ENCODE assay signal across 18 cellular contexts in the genomic region with DNA sequence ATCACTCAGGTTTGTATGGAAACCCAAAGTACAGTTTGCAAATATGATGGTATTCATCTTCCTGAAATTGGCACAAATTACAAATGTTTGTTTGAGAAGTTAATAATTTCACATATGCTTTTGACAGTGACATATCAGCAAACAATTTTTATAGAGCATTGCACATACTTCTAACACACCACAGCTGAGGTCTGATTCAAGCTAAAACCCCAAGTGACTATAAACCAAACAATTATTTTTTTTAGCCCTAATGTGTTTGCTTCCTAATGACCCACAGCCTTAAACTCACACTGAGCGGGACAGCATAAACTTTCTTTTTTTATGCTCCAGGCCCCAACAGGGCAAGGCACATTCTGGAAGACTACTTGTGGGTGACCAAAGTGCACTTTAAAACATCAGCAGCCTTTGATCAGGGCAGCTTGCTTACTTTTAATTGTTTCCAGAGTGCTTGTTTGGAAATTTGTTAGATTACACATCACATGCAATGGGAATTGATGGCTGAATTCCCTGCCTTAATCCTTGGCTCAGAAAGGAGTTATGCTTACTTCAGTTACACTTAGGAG.
DNase-seq lines count a peak whose midpoint lies in the region; ATAC-seq and TF ChIP-seq lines count a peak whose summit lies in the region.
"Had no signal": no experiment of that assay in that cellular context is flagged by ENCODE, and none has a peak within 500 bp of the region (broad histone marks: within the 10 kb centered on the region; RNA-seq: fewer than 3 reads in every experiment).

No MANE protein-coding gene starts in this region.

- H3K36me3 ChIP-seq in PC-3 (ENCODE audit: low read depth, low read length), result no peaks in the 10 kb centered on the region
- H3K36me3 ChIP-seq in osteoblast (ENCODE audit: insufficient read depth, low read length), result no peaks in the 10 kb centered on the region
- H3K36me3 ChIP-seq in Caco-2 (ENCODE audit: control insufficient read depth, insufficient read depth, low read length), result no peaks in the 10 kb centered on the region
- H3K36me3 ChIP-seq in MM.1S (replicated peaks; ENCODE audit: insufficient read depth, low read length), result no peaks in the 10 kb centered on the region
- H3K36me3 ChIP-seq: esophagus squamous epithelium, WERI-Rb-1 had no signal

- H3K9me3 Mint-ChIP-seq in Caco-2 (ENCODE audit: unreplicated experiment), result no peaks in the 10 kb centered on the region

- DNase-seq in Daoy (ENCODE audit: low read depth) (peak; percentile 11), PC-3 (peak; percentile 79), foreskin fibroblast (peak; percentile 61 to 69), osteoblast (ENCODE audit: insufficient read length, low spot score, missing footprints) (peak; percentile 36), amygdala (lab: John Stamatoyannopoulos, UW) (no peak), Caco-2 (no peak), MM.1S (no peak), NCI-H1694 (lab: John Stamatoyannopoulos, UW) (no peak)
- DNase-seq: esophagus squamous epithelium; Kasumi-1; NCI-H2081; stimulated activated CD4-positive, alpha-beta T cell treated with anti-CD3 and anti-CD28 coated beads, Interleukin-4, amount 100 ng/mL, for 4 hours; stimulated activated naive CD4-positive, alpha-beta T cell; WERI-Rb-1 had no signal

- no TSS peak for BruUV-seq in PC-3 (replicated peaks; lab: Mats Ljungman, UMichigan)
- no TSS peak for BruUV-seq in Caco-2 (replicated peaks; lab: Mats Ljungman, UMichigan)

- H3K27me3 ChIP-seq in PC-3 (ENCODE audit: low read length) (no peaks in the 10 kb centered on the region), osteoblast (ENCODE audit: insufficient read depth, low read length) (no peaks in the 10 kb centered on the region), Caco-2 (replicated peaks; ENCODE audit: control insufficient read depth, insufficient read depth, low read length) (no peaks in the 10 kb centered on the region), MM.1S (replicated peaks; ENCODE audit: insufficient read depth, low read length) (no peaks in the 10 kb centered on the region)
- H3K27me3 ChIP-seq: esophagus squamous epithelium had no signal

- no peaks in the 10 kb centered on the region for H3K36me3 Mint-ChIP-seq in Caco-2 (ENCODE audit: insufficient read depth, unreplicated experiment)
- H3K36me3 Mint-ChIP-seq: activated naive CD8-positive, alpha-beta T cell had no signal

- peak overlapping the region; percentile 85 for H3K27ac ChIP-seq in PC-3 (ENCODE audit: low read length)
- peak overlapping the region; percentile 70 for H3K27ac ChIP-seq in osteoblast (ENCODE audit: low read depth, low read length)
- no peak overlapping the region for H3K27ac ChIP-seq in MM.1S (ENCODE audit: low read length)
- H3K27ac ChIP-seq: C4-2B, HL-60, WERI-Rb-1 had no signal

- no peaks in the 10 kb centered on the region for H3K27me3 Mint-ChIP-seq in Caco-2 (ENCODE audit: insufficient read depth, unreplicated experiment)
- H3K27me3 Mint-ChIP-seq: activated naive CD8-positive, alpha-beta T cell had no signal

- intact Hi-C loops in PC-3 (cut with micrococcal nuclease), result loop anchor here (1.0 to 10.0 kb wide), 2 partner anchors 27 to 86 kb away; no protein-coding TSS in a partner anchor
- intact Hi-C loops in Caco-2 (cut with micrococcal nuclease; ENCODE audit: unreplicated experiment), result no loop called here

- no peak overlapping the region for H3K4me3 ChIP-seq in PC-3 (ENCODE audit: low read length)
- H3K4me3 ChIP-seq in foreskin fibroblast (ENCODE audit: low read depth in 1 of 2, low read length in 2 of 2), result no peak overlapping the region
- H3K4me3 ChIP-seq in osteoblast (ENCODE audit: insufficient read depth, low read length), result no peak overlapping the region
- no peak overlapping the region for H3K4me3 ChIP-seq in Caco-2 (ENCODE audit: low read depth, low read length)
- H3K4me3 ChIP-seq in MM.1S (ENCODE audit: low read length), result no peak overlapping the region
- H3K4me3 ChIP-seq: esophagus squamous epithelium had no signal

- no peak overlapping the region for H3K27ac Mint-ChIP-seq in Caco-2 (ENCODE audit: unreplicated experiment)
- H3K27ac Mint-ChIP-seq: activated naive CD8-positive, alpha-beta T cell had no signal

- CTCF ChIA-PET in PC-3 (lab: Charles Lee) (no interaction called here), Caco-2 (lab: Charles Lee) (no interaction called here)

- no peak overlapping the region for H2AFZ ChIP-seq in PC-3 (ENCODE audit: low read length)
- peak overlapping the region; percentile 4 for H2AFZ ChIP-seq in osteoblast (ENCODE audit: low read length)
- H2AFZ ChIP-seq in MM.1S (ENCODE audit: low read length), result no peak overlapping the region

- H3K4me1 ChIP-seq in PC-3 (ENCODE audit: insufficient read depth, low read length), result peaks cover 25% of the 10 kb centered on the region
- H3K4me1 ChIP-seq in osteoblast (ENCODE audit: insufficient read depth, low read length), result peaks cover 9% of the 10 kb centered on the region
- H3K4me1 ChIP-seq in Caco-2, result no peaks in the 10 kb centered on the region
- H3K4me1 ChIP-seq in MM.1S (ENCODE audit: low read length), result no peaks in the 10 kb centered on the region
- H3K4me1 ChIP-seq: esophagus squamous epithelium had no signal

- H3K79me2 ChIP-seq in PC-3 (ENCODE audit: low read length), result no peaks in the 10 kb centered on the region
- H3K79me2 ChIP-seq in osteoblast (ENCODE audit: insufficient read depth, low read length), result no peaks in the 10 kb centered on the region
- no peaks in the 10 kb centered on the region for H3K79me2 ChIP-seq in MM.1S (ENCODE audit: low read length)

- no peak overlapping the region for H3K4me3 Mint-ChIP-seq in Caco-2 (ENCODE audit: unreplicated experiment)
- H3K4me3 Mint-ChIP-seq: activated naive CD8-positive, alpha-beta T cell had no signal

- H3K9ac ChIP-seq in PC-3 (ENCODE audit: low read length) (peak overlapping the region; percentile 19; the same call in 1 of the 2 replicates), MM.1S (ENCODE audit: low read length) (no peak overlapping the region)

- H3K4me1 Mint-ChIP-seq in Caco-2 (ENCODE audit: low read depth, unreplicated experiment), result no peaks in the 10 kb centered on the region

- H4K20me1 ChIP-seq in PC-3 (ENCODE audit: low read length), result no peaks in the 10 kb centered on the region
- H4K20me1 ChIP-seq in osteoblast (ENCODE audit: insufficient read depth, low read length), result no peaks in the 10 kb centered on the region
- no peaks in the 10 kb centered on the region for H4K20me1 ChIP-seq in MM.1S (ENCODE audit: insufficient read depth, low read length)

- peaks cover 5% of the 10 kb centered on the region for H3F3A ChIP-seq in PC-3 (ENCODE audit: low read length, unreplicated experiment)
- H3F3A ChIP-seq in MM.1S (ENCODE audit: insufficient read depth, low read length), result no peaks in the 10 kb centered on the region

- H3K9me3 ChIP-seq in PC-3 (ENCODE audit: low read length) (no peaks in the 10 kb centered on the region), osteoblast (ENCODE audit: low read depth, low read length) (no peaks in the 10 kb centered on the region), Caco-2 (no peaks in the 10 kb centered on the region), MM.1S (replicated peaks; ENCODE audit: insufficient read depth, low read length) (no peaks in the 10 kb centered on the region)
- H3K9me3 ChIP-seq: esophagus squamous epithelium had no signal

- no peaks in the 10 kb centered on the region; the same call in 1 of the 2 replicates for H3K9me2 ChIP-seq in PC-3 (replicated peaks; ENCODE audit: low read length)
- no peaks in the 10 kb centered on the region for H3K9me2 ChIP-seq in MM.1S (replicated peaks; ENCODE audit: insufficient read depth, low read length)

- peak overlapping the region; percentile 51 for H3K4me2 ChIP-seq in PC-3 (ENCODE audit: low read length)
- H3K4me2 ChIP-seq in osteoblast (ENCODE audit: insufficient read depth, low read length), result peak overlapping the region; percentile 21
- no peak overlapping the region for H3K4me2 ChIP-seq in MM.1S (ENCODE audit: low read depth, low read length)

- peak; percentile 95 for ATAC-seq in PC-3
- ATAC-seq: SK-N-SH treated with all-trans-retinoic acid at 6 μM for 48 hours had no signal

- no peak for TF ChIP-seq CTCF in PC-3 (conservative IDR thresholded peaks at IDR 0.05; ENCODE audit: low read depth, low read length)
- TF ChIP-seq CTCF in foreskin fibroblast (IDR thresholded peaks at IDR 0.05; ENCODE audit: low read depth, low read length), result no peak
- TF ChIP-seq CTCF in osteoblast (IDR thresholded peaks at IDR 0.05; ENCODE audit: extremely low read depth, low read depth, low read length), result no peak
- no peak for TF ChIP-seq CTCF in Caco-2 (IDR thresholded peaks at IDR 0.05; ENCODE audit: insufficient read depth in 1 of 2, low read depth in 1 of 2, low read length in 1 of 2, severe bottlenecking in 1 of 2, unreplicated experiment in 1 of 2)
- no peak for TF ChIP-seq CTCF in MM.1S (IDR thresholded peaks at IDR 0.05; ENCODE audit: low read length)

- POLR2A ChIA-PET in PC-3 (lab: Charles Lee; ENCODE audit: unreplicated experiment), result interaction anchor here (0.5 kb wide), 1 partner anchor 666 kb away, joined by 15 read pairs; no protein-coding TSS in a partner anchor
- POLR2A ChIA-PET in Caco-2 (lab: Charles Lee), result no interaction called here

Comparison
In these comparisons a context has a peak if more than half of its experiments do, and no peak if none do; other contexts are left out.
1. DNase-seq: peak in Daoy (single experiment), PC-3 (single experiment), foreskin fibroblast (2 of 2) and osteoblast (single experiment); none in amygdala (0 of 56), Caco-2 (0 of 2), MM.1S (single experiment) and NCI-H1694 (single experiment).